30 cellular contexts compared by ENCODE assay signal in genomic region chr12:104226672-104227071, GRCh38. TPM values are rescaled to one million over a fixed set of nuclear protein-coding genes. Genes with fewer than 3 reads are reported as not detected.
DNase-seq lines count a peak whose midpoint lies in the region; ATAC-seq and TF ChIP-seq lines count a peak whose summit lies in the region.
"Had no signal": no experiment of that assay in that cellular context is flagged by ENCODE, and none has a peak within 500 bp of the region (broad histone marks: within the 10 kb centered on the region; RNA-seq: fewer than 3 reads in every experiment).

No MANE protein-coding gene starts in this region.

- no peaks in the 10 kb centered on the region for H3F3A ChIP-seq in GM23248 (ENCODE audit: insufficient read depth)

- H3K4me1 ChIP-seq in GM23248 (ENCODE audit: insufficient read depth) (peaks cover 6% of the 10 kb centered on the region), RWPE2 (ENCODE audit: insufficient read depth, poor library complexity, severe bottlenecking) (peaks cover 10% of the 10 kb centered on the region)
- H3K4me1 ChIP-seq: Caco-2 had no signal

- 64 to 71% methylated on average over 3 of the region's 3 CpGs for WGBS in GM23248 (ENCODE audit: low coverage in 1 of 2, low lambda C conversion rate in 2 of 2, missing lambda C conversion rate in 2 of 2), 2 experiments

- H2AFZ ChIP-seq in GM23248 = 0 out of 2 replicates have a peak overlapping the region, but pooled peaks have one; percentile 2

- H3K4me3 Mint-ChIP-seq in stimulated activated memory B cell treated with anti-CD40 and anti-IgM and Interleukin-4, amounts not matched to agents 10 μg/mL and 1 μg/mL and 100 μg/mL, for 72 hours = no peak overlapping the region
- no peak overlapping the region for H3K4me3 Mint-ChIP-seq in mesothelial cell of epicardium
- H3K4me3 Mint-ChIP-seq: activated CD4-positive, alpha-beta T cell treated with anti-CD3 and anti-CD28 coated beads for 36 hours; activated CD8-positive, alpha-beta T cell treated with anti-CD3 and anti-CD28 coated beads for 36 hours; activated naive CD4-positive, alpha-beta T cell treated with anti-CD3 and anti-CD28 coated beads, Interleukin-2, amount 10 ng/mL, durations not matched to agents 7 days and 5 days; CD14-positive monocyte; naive thymus-derived CD8-positive, alpha-beta T cell; stimulated activated effector memory CD8-positive, alpha-beta T cell treated with anti-CD3 and anti-CD28 coated beads, Interleukin-12 subunit alpha, Interleukin-12 subunit beta, amount 100 ng/mL, for 72 hours; T-helper 2 cell treated with Interferon-gamma antibody and Interleukin-4, amounts not matched to agents 5 μg/mL and 100 μg/mL, for 36 hours had no signal

- peak; percentile 56 for DNase-seq in GM23248
- DNase-seq in RWPE2 (ENCODE audit: low spot score) = no peak
- peak; percentile 48 for DNase-seq in dermis blood vessel endothelial cell
- DNase-seq in renal cortical epithelial cell (ENCODE audit: low read depth) = peak; percentile 9
- DNase-seq in MV-4-11 (lab: John Stamatoyannopoulos, UW) = no peak
- DNase-seq in mesothelial cell of epicardium (ENCODE audit: low spot score in 2 of 2, unreplicated experiment in 2 of 2) = no peak
- DNase-seq: activated CD4-positive, alpha-beta T cell treated with anti-CD3 and anti-CD28 coated beads for 36 hours; activated CD8-positive, alpha-beta T cell treated with anti-CD3 and anti-CD28 coated beads for 36 hours; activated naive CD4-positive, alpha-beta T cell treated with anti-CD3 and anti-CD28 coated beads, Interleukin-2, amount 10 ng/mL, durations not matched to agents 7 days and 5 days; adrenal gland; Caco-2; DMS79; effector CD8-positive, alpha-beta T cell; GOT3; head of caudate nucleus; kidney; naive thymus-derived CD8-positive, alpha-beta T cell; NCI-H2029; NCI-H524 treated with DMSO at 0.1 percent for 48 hours; occipital lobe; retina; Right ventricle myocardium superior; substantia nigra; upper lobe of left lung had no signal

- H3K9ac ChIP-seq in GM23248 = no peak overlapping the region

- no peaks in the 10 kb centered on the region for H3K36me3 Mint-ChIP-seq in stimulated activated memory B cell treated with anti-CD40 and anti-IgM and Interleukin-4, amounts not matched to agents 10 μg/mL and 1 μg/mL and 100 μg/mL, for 72 hours
- H3K36me3 Mint-ChIP-seq in mesothelial cell of epicardium = peaks cover 4% of the 10 kb centered on the region
- H3K36me3 Mint-ChIP-seq: activated naive CD4-positive, alpha-beta T cell treated with anti-CD3 and anti-CD28 coated beads, Interleukin-2, amount 10 ng/mL, durations not matched to agents 7 days and 5 days; CD14-positive monocyte; stimulated activated effector memory CD8-positive, alpha-beta T cell treated with anti-CD3 and anti-CD28 coated beads, Interleukin-12 subunit alpha, Interleukin-12 subunit beta, amount 100 ng/mL, for 72 hours had no signal

- H3K27me3 ChIP-seq in GM23248 (replicated peaks; ENCODE audit: insufficient read depth) = no peaks in the 10 kb centered on the region
- no peaks in the 10 kb centered on the region for H3K27me3 ChIP-seq in RWPE2 (ENCODE audit: insufficient read depth, poor library complexity, severe bottlenecking)
- H3K27me3 ChIP-seq: adrenal gland, upper lobe of left lung had no signal

- no peaks in the 10 kb centered on the region for H3K9me3 ChIP-seq in GM23248 (ENCODE audit: low read depth)
- no peaks in the 10 kb centered on the region for H3K9me3 ChIP-seq in RWPE2 (ENCODE audit: severe bottlenecking)
- H3K9me3 ChIP-seq: adrenal gland, upper lobe of left lung had no signal

- in situ Hi-C loops in GM23248 (cut with MboI) = no loop called here

- H3K27ac ChIP-seq in GM23248 (no peak overlapping the region), RWPE2 (ENCODE audit: poor library complexity, severe bottlenecking) (peak overlapping the region; percentile 57)
- H3K27ac ChIP-seq: adrenal gland, upper lobe of left lung, VCaP had no signal

- ATAC-seq in RWPE2 (ENCODE audit: low read depth) = peak; percentile 66; the same call in 2 of the 3 replicates
- no peak for ATAC-seq in stimulated activated memory B cell treated with anti-CD40 and anti-IgM and Interleukin-4, amounts not matched to agents 10 μg/mL and 1 μg/mL and 100 μg/mL, for 72 hours
- ATAC-seq: activated CD4-positive, alpha-beta T cell treated with anti-CD3 and anti-CD28 coated beads for 36 hours; activated CD8-positive, alpha-beta T cell treated with anti-CD3 and anti-CD28 coated beads for 36 hours; K562; naive thymus-derived CD8-positive, alpha-beta T cell; stimulated activated effector memory CD8-positive, alpha-beta T cell treated with anti-CD3 and anti-CD28 coated beads, Interleukin-12 subunit alpha, Interleukin-12 subunit beta, amount 100 ng/mL, for 72 hours had no signal

- H3K79me2 ChIP-seq in GM23248 (ENCODE audit: insufficient read depth) = no peaks in the 10 kb centered on the region

- H3K36me3 ChIP-seq in GM23248 (ENCODE audit: low read depth) (no peaks in the 10 kb centered on the region), RWPE2 (ENCODE audit: low read depth) (no peaks in the 10 kb centered on the region)
- H3K36me3 ChIP-seq: adrenal gland, upper lobe of left lung had no signal

- H3K4me3 ChIP-seq in GM23248 = no peak overlapping the region
- no peak overlapping the region for H3K4me3 ChIP-seq in RWPE2 (ENCODE audit: severe bottlenecking)
- H3K4me3 ChIP-seq: adrenal gland, K562, upper lobe of left lung had no signal

- H3K4me2 ChIP-seq in GM23248 (ENCODE audit: unreplicated experiment) = no peak overlapping the region

- no peaks in the 10 kb centered on the region for H3K9me3 Mint-ChIP-seq in stimulated activated memory B cell treated with anti-CD40 and anti-IgM and Interleukin-4, amounts not matched to agents 10 μg/mL and 1 μg/mL and 100 μg/mL, for 72 hours
- peaks cover 4% of the 10 kb centered on the region for H3K9me3 Mint-ChIP-seq in mesothelial cell of epicardium
- H3K9me3 Mint-ChIP-seq: stimulated activated effector memory CD8-positive, alpha-beta T cell treated with anti-CD3 and anti-CD28 coated beads, Interleukin-12 subunit alpha, Interleukin-12 subunit beta, amount 100 ng/mL, for 72 hours had no signal

- peaks cover 9% of the 10 kb centered on the region for H3K4me1 Mint-ChIP-seq in stimulated activated memory B cell treated with anti-CD40 and anti-IgM and Interleukin-4, amounts not matched to agents 10 μg/mL and 1 μg/mL and 100 μg/mL, for 72 hours
- H3K4me1 Mint-ChIP-seq in mesothelial cell of epicardium = peaks cover 28% of the 10 kb centered on the region
- H3K4me1 Mint-ChIP-seq: CD14-positive monocyte; naive thymus-derived CD8-positive, alpha-beta T cell had no signal

- no peak for TF ChIP-seq CTCF in RWPE2 (IDR thresholded peaks at IDR 0.05; ENCODE audit: poor library complexity, severe bottlenecking)
- TF ChIP-seq CTCF in mesothelial cell of epicardium (IDR thresholded peaks at IDR 0.05; ENCODE audit: unreplicated experiment) = no peak

- H4K20me1 ChIP-seq in GM23248 (ENCODE audit: insufficient read depth) = no peaks in the 10 kb centered on the region

- H3K27me3 Mint-ChIP-seq in stimulated activated memory B cell treated with anti-CD40 and anti-IgM and Interleukin-4, amounts not matched to agents 10 μg/mL and 1 μg/mL and 100 μg/mL, for 72 hours = peaks cover 23% of the 10 kb centered on the region
- H3K27me3 Mint-ChIP-seq in mesothelial cell of epicardium (ENCODE audit: low read depth) = no peaks in the 10 kb centered on the region

- H3K27ac Mint-ChIP-seq in stimulated activated memory B cell treated with anti-CD40 and anti-IgM and Interleukin-4, amounts not matched to agents 10 μg/mL and 1 μg/mL and 100 μg/mL, for 72 hours = no peak overlapping the region
- no peak overlapping the region for H3K27ac Mint-ChIP-seq in mesothelial cell of epicardium
- H3K27ac Mint-ChIP-seq: activated CD4-positive, alpha-beta T cell treated with anti-CD3 and anti-CD28 coated beads for 36 hours; activated CD8-positive, alpha-beta T cell treated with anti-CD3 and anti-CD28 coated beads for 36 hours; activated naive CD4-positive, alpha-beta T cell treated with anti-CD3 and anti-CD28 coated beads, Interleukin-2, amount 10 ng/mL, durations not matched to agents 7 days and 5 days; CD14-positive monocyte; naive thymus-derived CD8-positive, alpha-beta T cell; stimulated activated effector memory CD8-positive, alpha-beta T cell treated with anti-CD3 and anti-CD28 coated beads, Interleukin-12 subunit alpha, Interleukin-12 subunit beta, amount 100 ng/mL, for 72 hours; T-helper 2 cell treated with Interferon-gamma antibody and Interleukin-4, amounts not matched to agents 5 μg/mL and 100 μg/mL, for 36 hours had no signal

- no peaks in the 10 kb centered on the region for H3K9me2 ChIP-seq in GM23248 (ENCODE audit: insufficient read depth)

RNA-seq across cellular contexts. Expression of gene TXNRD1, which starts 11.1 kb away (rescaled TPM):
- 464 and 477 TPM in 2 replicates for total RNA-seq in GM23248 (2014; rRNA removed; shearing (Covaris generic))
- 255 and 258 TPM in 2 replicates for polyA plus RNA-seq in GM23248 (2016; fragmentation: Nextera tagmentation; extraction: Ambion mirVana)
- 398 and 703 TPM in 2 replicates for total RNA-seq in dermis blood vessel endothelial cell
- 151 and 438 TPM in 2 replicates for total RNA-seq in renal cortical epithelial cell
- total RNA-seq in mesothelial cell of epicardium = 74.7 to 84.6 TPM (median 76.1 TPM) in 3 replicates

Comparison
In these comparisons a context has a peak if more than half of its experiments do, and no peak if none do; other contexts are left out.
1. DNase-seq: peak in GM23248 (single experiment), dermis blood vessel endothelial cell (single experiment) and renal cortical epithelial cell (single experiment); none in RWPE2 (single experiment), MV-4-11 (single experiment) and mesothelial cell of epicardium (0 of 2).